8 cellular contexts compared by ENCODE assay signal in the genomic region with DNA sequence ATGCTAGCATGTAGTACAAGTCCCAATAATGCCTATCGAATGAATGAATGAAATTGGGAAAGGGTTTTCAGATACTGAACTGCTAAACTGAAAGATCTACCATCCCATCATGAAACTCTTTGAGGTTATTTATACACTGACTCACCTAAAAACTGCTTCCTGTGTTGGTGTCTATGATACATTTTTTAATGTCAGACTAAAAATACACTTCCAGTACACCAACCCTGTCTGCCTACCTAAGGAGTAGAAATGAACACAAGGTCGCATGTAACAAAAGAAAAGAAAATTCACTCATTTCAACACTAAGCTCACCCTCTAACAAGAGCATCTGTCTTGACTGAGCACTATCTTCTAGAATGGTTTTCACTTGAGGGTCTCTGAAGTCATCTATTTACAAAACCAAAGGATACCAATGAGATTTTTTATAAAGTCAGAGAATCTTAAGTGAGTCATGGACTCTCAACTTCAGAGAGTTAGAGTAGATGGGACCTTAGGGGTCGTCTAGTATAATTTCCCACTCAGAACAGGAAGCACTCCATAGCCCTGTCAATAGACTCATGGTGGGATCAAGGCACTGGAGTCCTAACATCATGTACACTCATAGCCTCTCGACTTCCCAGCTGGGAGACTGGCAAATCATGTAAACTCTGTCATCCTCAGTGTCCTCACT.
A peak's percentile ranks its signal among the peaks of the same experiment; 100 is the strongest.
DNase-seq lines count a peak whose midpoint lies in the region; ATAC-seq lines count a peak whose summit lies in the region.
"Had no signal": no experiment of that assay in that cellular context is flagged by ENCODE, and none has a peak within 500 bp of the region (broad histone marks: within the 10 kb centered on the region; RNA-seq: fewer than 3 reads in every experiment).

No MANE protein-coding gene starts in this region.

- ATAC-seq in GM19452 (IDR thresholded peaks at IDR 0.05; ENCODE audit: unreplicated experiment), result peak; percentile 63
- ATAC-seq in HG03060 (IDR thresholded peaks at IDR 0.05; ENCODE audit: low read depth, unreplicated experiment), result peak; percentile 53
- ATAC-seq in stimulated activated naive CD8-positive, alpha-beta T cell treated with anti-CD3 and anti-CD28 coated beads, Interleukin-15, Interleukin-2, amounts not matched to agents 100 U/mL and 50 U/mL, for 24 hours, result peak; percentile 61

- DNase-seq in amniotic epithelial cell (ENCODE audit: low read depth), result peak; percentile 40
- no peak for DNase-seq in stimulated activated naive CD8-positive, alpha-beta T cell treated with anti-CD3 and anti-CD28 coated beads, Interleukin-15, Interleukin-2, amounts not matched to agents 100 U/mL and 50 U/mL, for 24 hours
- DNase-seq in activated naive CD4-positive, alpha-beta T cell treated with anti-CD3 and anti-CD28 coated beads, Interleukin-2, amount 50 U/mL, for 16 hours, result no peak
- no peak for DNase-seq in stimulated activated CD4-positive, alpha-beta T cell treated with anti-CD3 and anti-CD28 coated beads, Interleukin-2, amount 100 ng/mL, for 48 hours
- DNase-seq in DMS114 treated with DMSO at 0.1 percent for 48 hours (lab: John Stamatoyannopoulos, UW; ENCODE audit: unreplicated experiment), result no peak
- DNase-seq: activated CD4-positive, alpha-beta T cell treated with anti-CD3 and anti-CD28 coated beads for 48 hours had no signal
